In genomic region chr2:27356056-27356381, GRCh38 we compare ENCODE assay signal across 7 cellular contexts. TPM values are rescaled to one million over a fixed set of nuclear protein-coding genes. Genes with fewer than 3 reads are reported as not detected.
A peak's percentile ranks its signal among the peaks of the same experiment; 100 is the strongest.
DNase-seq lines count a peak whose midpoint lies in the region; ATAC-seq and TF ChIP-seq lines count a peak whose summit lies in the region.

No MANE protein-coding gene starts in this region.

- H3K4me3 ChIP-seq in SJSA1 (peak overlapping the region; percentile 67), duodenal mucosa (ENCODE audit: low read depth in 1 of 2, low read length in 2 of 2) (peak overlapping the region; percentile 97 to 98), mesenchymal stem cell (ENCODE audit: insufficient read depth in 1 of 2, low read depth in 1 of 2, low read length in 2 of 2) (peak overlapping the region; percentile 69 to 99), upper lobe of right lung (peak overlapping the region; percentile 95)

- H3K79me1 ChIP-seq in mesenchymal stem cell (replicated peaks; ENCODE audit: low read length, poor library complexity, severe bottlenecking), result peaks cover 5% of the 10 kb centered on the region

- 0 out of 2 replicates have a peak, but pooled peaks cover 3% of the 10 kb centered on the region for H3K36me3 ChIP-seq in SJSA1
- no peaks in the 10 kb centered on the region for H3K36me3 ChIP-seq in duodenal mucosa (ENCODE audit: control insufficient read depth in 1 of 2, insufficient read depth in 2 of 2, low read length in 2 of 2)
- H3K36me3 ChIP-seq in mesenchymal stem cell (ENCODE audit: control insufficient read depth in 1 of 2, insufficient read depth in 2 of 2, low read depth in 1 of 2, low read length in 2 of 2), result no peaks in the 10 kb centered on the region
- H3K36me3 ChIP-seq in upper lobe of right lung, result no peaks in the 10 kb centered on the region

- H3K27me3 ChIP-seq in SJSA1 (replicated peaks) (no peaks in the 10 kb centered on the region), duodenal mucosa (ENCODE audit: control insufficient read depth in 1 of 2, insufficient read depth in 2 of 2, low read length in 2 of 2) (no peaks in the 10 kb centered on the region), mesenchymal stem cell (ENCODE audit: control insufficient read depth in 1 of 2, insufficient read depth in 1 of 2, low read length in 2 of 2) (no peaks in the 10 kb centered on the region), upper lobe of right lung (no peaks in the 10 kb centered on the region)

- H3K14ac ChIP-seq in mesenchymal stem cell (ENCODE audit: low read length in 2 of 2), result no peak overlapping the region

- H2AFZ ChIP-seq in mesenchymal stem cell (ENCODE audit: low read depth, low read length), result peak overlapping the region; percentile 8

- DNase-seq in ELR (ENCODE audit: low read depth) (peak; percentile 74), SJSA1 (ENCODE audit: low read depth in 1 of 2, low spot score in 2 of 2) (peak in 1 of 2 experiments; percentile 56), mesenchymal stem cell (peak; percentile 83), upper lobe of right lung (peak; percentile 84)

- H3K18ac ChIP-seq in mesenchymal stem cell (ENCODE audit: low read depth in 1 of 2, low read length in 2 of 2), result peak overlapping the region in 1 of 2 experiments; percentile 92

- intact Hi-C loops in upper lobe of right lung (cut with DNase I), result no loop called here

- peak overlapping the region; percentile 60 for H3K4me2 ChIP-seq in mesenchymal stem cell (ENCODE audit: low read length, poor library complexity, severe bottlenecking)

- H3K4ac ChIP-seq in mesenchymal stem cell (ENCODE audit: low read depth in 1 of 2, low read length in 2 of 2), result peak overlapping the region; percentile 27 to 69

- H3K23ac ChIP-seq in mesenchymal stem cell (ENCODE audit: low read length in 2 of 2), result no peak overlapping the region

- peak overlapping the region; percentile 2 for H4K91ac ChIP-seq in mesenchymal stem cell (ENCODE audit: low read length)

- WGBS in mesenchymal stem cell, result 0% methylated on average over 12 of the region's 12 CpGs

- H2AK5ac ChIP-seq in mesenchymal stem cell (ENCODE audit: low read length, severe bottlenecking), result no peak overlapping the region

- H2BK15ac ChIP-seq in mesenchymal stem cell (ENCODE audit: low read depth, poor library complexity, severe bottlenecking), result no peak overlapping the region

- H3K27ac ChIP-seq in SJSA1 (peak overlapping the region; percentile 73), duodenal mucosa (ENCODE audit: low read depth, low read length) (peak overlapping the region; percentile 93), mesenchymal stem cell (ENCODE audit: low read length, poor library complexity, severe bottlenecking) (peak overlapping the region; percentile 98), upper lobe of right lung (peak overlapping the region; percentile 95)

- H3K9me3 ChIP-seq in SJSA1 (replicated peaks), result no peaks in the 10 kb centered on the region
- no peaks in the 10 kb centered on the region for H3K9me3 ChIP-seq in duodenal mucosa (ENCODE audit: control insufficient read depth in 1 of 2, low read length in 2 of 2)
- no peaks in the 10 kb centered on the region for H3K9me3 ChIP-seq in mesenchymal stem cell (ENCODE audit: control insufficient read depth, low read length)
- no peaks in the 10 kb centered on the region for H3K9me3 ChIP-seq in upper lobe of right lung

- peak overlapping the region; percentile 94 for H3K9ac ChIP-seq in duodenal mucosa (ENCODE audit: low read depth in 1 of 2, low read length in 2 of 2)
- H3K9ac ChIP-seq in mesenchymal stem cell (ENCODE audit: low read length), result peak overlapping the region; percentile 98

- H3K4me1 ChIP-seq in SJSA1 (replicated peaks) (no peaks in the 10 kb centered on the region), duodenal mucosa (ENCODE audit: control insufficient read depth in 1 of 2, insufficient read depth in 2 of 2, low read length in 2 of 2) (peaks cover 26 to 27% of the 10 kb centered on the region in 2 donors), mesenchymal stem cell (ENCODE audit: control insufficient read depth, insufficient read depth, low read depth, low read length) (peaks cover 10% of the 10 kb centered on the region), upper lobe of right lung (peaks cover 32% of the 10 kb centered on the region)

- peak overlapping the region; percentile 33 for H4K8ac ChIP-seq in mesenchymal stem cell (ENCODE audit: low read length)

- H2BK5ac ChIP-seq in mesenchymal stem cell (ENCODE audit: low read depth, low read length, poor library complexity, severe bottlenecking), result no peak overlapping the region

- ATAC-seq in GM21360 (IDR thresholded peaks at IDR 0.05; ENCODE audit: unreplicated experiment), result peak; percentile 38
- peak; percentile 18 for ATAC-seq in HG03571 (IDR thresholded peaks at IDR 0.05; ENCODE audit: unreplicated experiment)
- peak; percentile 53 for ATAC-seq in upper lobe of right lung

- H2BK120ac ChIP-seq in mesenchymal stem cell (ENCODE audit: low read depth, low read length), result no peak overlapping the region

- no peak overlapping the region for H2BK12ac ChIP-seq in mesenchymal stem cell (ENCODE audit: low read length in 2 of 2)

- no peak for TF ChIP-seq CTCF in upper lobe of right lung (IDR thresholded peaks at IDR 0.05)

RNA-seq across cellular contexts. Expression of gene GTF3C2, which starts 0.5 kb away (rescaled TPM):
- 36.2 and 46.4 TPM in 2 replicates for total RNA-seq in SJSA1 (2014; rRNA removed; shearing (Covaris generic))
- 28.3 TPM for polyA plus RNA-seq in mesenchymal stem cell (2013, experiment 1 of 2)
- 27.3 TPM for polyA plus RNA-seq in mesenchymal stem cell (2013, experiment 2 of 2)
- total RNA-seq in upper lobe of right lung, result 54.4 TPM

RNA-seq across cellular contexts. Expression of gene EIF2B4, which starts 14.1 kb away (rescaled TPM):
- total RNA-seq in SJSA1 (2014; rRNA removed; shearing (Covaris generic)), result 29.8 and 52.1 TPM in 2 replicates
- 35.2 TPM for polyA plus RNA-seq in mesenchymal stem cell (2013, experiment 1 of 2)
- 35.1 TPM for polyA plus RNA-seq in mesenchymal stem cell (2013, experiment 2 of 2)
- total RNA-seq in upper lobe of right lung, result 35.0 TPM

RNA-seq across cellular contexts. Expression of gene SNX17, which starts 14.4 kb away (rescaled TPM):
- 148 and 170 TPM in 2 replicates for total RNA-seq in SJSA1 (2014; rRNA removed; shearing (Covaris generic))
- 50.9 TPM for polyA plus RNA-seq in mesenchymal stem cell (2013, experiment 1 of 2)
- polyA plus RNA-seq in mesenchymal stem cell (2013, experiment 2 of 2), result 50.9 TPM
- total RNA-seq in upper lobe of right lung, result 97.6 TPM

RNA-seq across cellular contexts. Expression of gene ZNF513, which starts 24.5 kb away (rescaled TPM):
- total RNA-seq in SJSA1 (2014; rRNA removed; shearing (Covaris generic)), result 7.7 and 13.1 TPM in 2 replicates
- 16.6 TPM for polyA plus RNA-seq in mesenchymal stem cell (2013, experiment 1 of 2)
- polyA plus RNA-seq in mesenchymal stem cell (2013, experiment 2 of 2), result 15.9 TPM
- 14.2 TPM for total RNA-seq in upper lobe of right lung

RNA-seq across cellular contexts. Expression of gene MPV17, which starts 33.1 kb away (rescaled TPM):
- 88.0 and 88.3 TPM in 2 replicates for total RNA-seq in SJSA1 (2014; rRNA removed; shearing (Covaris generic))
- polyA plus RNA-seq in mesenchymal stem cell (2013, experiment 1 of 2), result 214 TPM
- polyA plus RNA-seq in mesenchymal stem cell (2013, experiment 2 of 2), result 216 TPM
- 80.4 TPM for total RNA-seq in upper lobe of right lung
